ENCODE assay signal across 18 cellular contexts in the genomic region with DNA sequence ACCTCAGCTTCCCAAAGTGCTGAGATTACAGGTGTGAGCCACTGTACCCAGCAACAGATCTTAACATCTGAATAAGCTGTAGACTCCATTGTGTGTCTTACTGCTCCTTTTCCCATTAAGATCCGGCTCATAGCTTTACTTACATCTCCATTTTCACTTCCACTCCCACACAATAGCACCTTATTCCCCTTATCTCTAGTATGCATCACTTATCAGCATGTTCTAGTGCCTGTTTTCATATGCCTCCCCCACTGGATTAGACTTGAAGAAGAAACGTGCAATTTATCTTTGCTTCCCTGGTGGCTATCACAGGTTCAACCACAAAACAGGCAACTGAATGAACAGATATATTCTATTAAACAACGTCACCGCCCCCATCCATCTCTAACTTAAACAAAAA. TPM values are rescaled to one million over a fixed set of nuclear protein-coding genes. Genes with fewer than 3 reads are reported as not detected.
DNase-seq lines count a peak whose midpoint lies in the region; ATAC-seq, FAIRE-seq and TF ChIP-seq lines count a peak whose summit lies in the region.
"Had no signal": no experiment of that assay in that cellular context is flagged by ENCODE, and none has a peak within 500 bp of the region (broad histone marks: within the 10 kb centered on the region; RNA-seq: fewer than 3 reads in every experiment).

No MANE protein-coding gene starts in this region.

- no peak overlapping the region for H3K4me3 ChIP-seq in HEK293 (ENCODE audit: low read depth, low read length)
- H3K4me3 ChIP-seq in endodermal cell (ENCODE audit: low read length): no peak overlapping the region
- H3K4me3 ChIP-seq in heart right ventricle: no peak overlapping the region
- H3K4me3 ChIP-seq in MG63: no peak overlapping the region
- H3K4me3 ChIP-seq: A549 had no signal

- peaks cover 10% of the 10 kb centered on the region for H3K4me1 Mint-ChIP-seq in activated T-helper 17 cell treated with anti-CD3 and anti-CD28 coated beads, Interleukin-2, amount 50 U/mL, for 72 hours
- H3K4me1 Mint-ChIP-seq in endodermal cell: peaks cover 18% of the 10 kb centered on the region

- H3K9ac ChIP-seq in endodermal cell (ENCODE audit: extremely low read depth, low read length, poor library complexity, severe bottlenecking): no peak overlapping the region
- H3K9ac ChIP-seq: KMS-11 had no signal

- H3K27ac ChIP-seq in HEK293 (ENCODE audit: extremely low read depth, low read depth, low read length) (0 out of 2 replicates have a peak overlapping the region, but pooled peaks have one; percentile 9), endodermal cell (ENCODE audit: low read depth, low read length) (no peak overlapping the region), heart right ventricle (no peak overlapping the region)
- H3K27ac ChIP-seq: A549, HL-60, KMS-11 had no signal

- no peaks in the 10 kb centered on the region for H3K27me3 ChIP-seq in endodermal cell (ENCODE audit: control insufficient read depth, insufficient read depth, low read length, poor library complexity, severe bottlenecking)
- no peaks in the 10 kb centered on the region for H3K27me3 ChIP-seq in heart right ventricle
- no peaks in the 10 kb centered on the region for H3K27me3 ChIP-seq in MG63

- TF ChIP-seq POLR2A in GM12891 (IDR thresholded peaks at IDR 0.05; ENCODE audit: low read depth, low read length): no peak

- WGBS in endodermal cell (ENCODE audit: insufficient coverage in 1 of 2, insufficient read length in 1 of 2), 2 experiments: 70 to 80% methylated on average over 1 to 4 of the region's 4 CpGs
- 80 to 86% methylated on average over 4 of the region's 4 CpGs for WGBS in heart right ventricle, 2 donors

- H3K4me3 Mint-ChIP-seq in activated T-helper 17 cell treated with anti-CD3 and anti-CD28 coated beads, Interleukin-2, amount 50 U/mL, for 72 hours: no peak overlapping the region
- no peak overlapping the region for H3K4me3 Mint-ChIP-seq in endodermal cell
- H3K4me3 Mint-ChIP-seq: CD14-positive monocyte; CD8-positive, alpha-beta memory T cell had no signal

- H3K9me3 Mint-ChIP-seq in activated T-helper 17 cell treated with anti-CD3 and anti-CD28 coated beads, Interleukin-2, amount 50 U/mL, for 72 hours: no peaks in the 10 kb centered on the region
- H3K9me3 Mint-ChIP-seq in endodermal cell: no peaks in the 10 kb centered on the region
- H3K9me3 Mint-ChIP-seq: CD14-positive monocyte; CD8-positive, alpha-beta memory T cell had no signal

- TF ChIP-seq CTCF in HEK293 (tag by site-specific recombination; IDR thresholded peaks at IDR 0.05): no peak
- TF ChIP-seq CTCF in endodermal cell (conservative IDR thresholded peaks at IDR 0.05): no peak
- TF ChIP-seq CTCF in heart right ventricle (IDR thresholded peaks at IDR 0.05): no peak

- H3K36me3 ChIP-seq in HEK293 (ENCODE audit: control insufficient read depth in 2 of 2, insufficient read depth in 1 of 2, low read length in 2 of 2) (peaks cover 77 to 91% of the 10 kb centered on the region in 2 experiments), endodermal cell (ENCODE audit: control insufficient read depth, insufficient read depth, low read length) (peaks cover 94% of the 10 kb centered on the region), heart right ventricle (peaks cover 0 to 100% (median 67%) of the 10 kb centered on the region in 9 donors), MG63 (peaks cover 94% of the 10 kb centered on the region)

- POLR2A ChIA-PET in HEK293 (lab: Yijun Ruan, JAX): no interaction called here

- intact Hi-C loops in heart right ventricle (cut with DNase I): loop anchor here in 1 of 10 donors (10.0 kb wide), 1 partner anchor 114 kb away; no protein-coding TSS in a partner anchor

- no peak for ATAC-seq in activated T-helper 17 cell treated with anti-CD3 and anti-CD28 coated beads, Interleukin-2, amount 50 U/mL, for 72 hours (replicated peaks)
- ATAC-seq in heart right ventricle (no peak), HG02798 (IDR thresholded peaks at IDR 0.05; ENCODE audit: poor library complexity, unreplicated experiment) (no peak)
- ATAC-seq: A549 had no signal

- H3K9me3 ChIP-seq in HEK293 (ENCODE audit: control insufficient read depth, insufficient read depth, low read depth, low read length) (no peaks in the 10 kb centered on the region), endodermal cell (ENCODE audit: control insufficient read depth, low read length) (no peaks in the 10 kb centered on the region), heart right ventricle (no peaks in the 10 kb centered on the region), MG63 (no peaks in the 10 kb centered on the region)
- H3K9me3 ChIP-seq: A549, Caco-2 had no signal

- H3K27me3 Mint-ChIP-seq in activated T-helper 17 cell treated with anti-CD3 and anti-CD28 coated beads, Interleukin-2, amount 50 U/mL, for 72 hours: no peaks in the 10 kb centered on the region
- H3K27me3 Mint-ChIP-seq in endodermal cell (ENCODE audit: insufficient read depth): no peaks in the 10 kb centered on the region
- H3K27me3 Mint-ChIP-seq: CD8-positive, alpha-beta memory T cell had no signal

- peak overlapping the region; percentile 1 for H3K27ac Mint-ChIP-seq in activated T-helper 17 cell treated with anti-CD3 and anti-CD28 coated beads, Interleukin-2, amount 50 U/mL, for 72 hours
- H3K27ac Mint-ChIP-seq in endodermal cell: peak overlapping the region; percentile 32

- DNase-seq in GM12891 (ENCODE audit: insufficient read length, low spot score): no peak
- no peak for DNase-seq in endodermal cell
- no peak for DNase-seq in heart right ventricle
- DNase-seq in MG63: no peak
- DNase-seq in GM19238 (ENCODE audit: insufficient read length, low spot score): no peak
- DNase-seq: Caco-2; CD8-positive, alpha-beta memory T cell; DND-41; GDM1; HCEC 1CT; IMR-90 had no signal

- peak; percentile 33 for FAIRE-seq in GM12891 (lab: Jason Lieb, UNC)
- FAIRE-seq: A549 had no signal

- CTCF ChIA-PET in HEK293 (lab: Yijun Ruan, JAX): no interaction called here

- H3K4me1 ChIP-seq in HEK293 (ENCODE audit: control insufficient read depth, insufficient read depth, low read length) (no peaks in the 10 kb centered on the region), endodermal cell (ENCODE audit: control insufficient read depth, insufficient read depth, low read length) (no peaks in the 10 kb centered on the region), heart right ventricle (no peaks in the 10 kb centered on the region)
- H3K4me1 ChIP-seq: A549 had no signal

- H3K36me3 Mint-ChIP-seq in activated T-helper 17 cell treated with anti-CD3 and anti-CD28 coated beads, Interleukin-2, amount 50 U/mL, for 72 hours (ENCODE audit: low read depth): peaks cover 100% of the 10 kb centered on the region
- peaks cover 81% of the 10 kb centered on the region for H3K36me3 Mint-ChIP-seq in endodermal cell (ENCODE audit: low read depth)

TF ChIP-seq in GM12891, 5 proteins besides CTCF, POLR2A, EP300 and RAD21:
- TF ChIP-seq SPI1 (IDR thresholded peaks at IDR 0.05; ENCODE audit: low read depth, low read length) (no peak), POU2F2 (IDR thresholded peaks at IDR 0.05; ENCODE audit: low read depth, low read length) (no peak), PAX5 (IDR thresholded peaks at IDR 0.05; ENCODE audit: insufficient read depth, low read length, severe bottlenecking) (no peak), POLR2AphosphoS5 (IDR thresholded peaks at IDR 0.05; ENCODE audit: low read depth, low read length) (no peak), TAF1 (IDR thresholded peaks at IDR 0.05; ENCODE audit: low read depth, low read length) (no peak)

TF ChIP-seq in HEK293, 187 proteins besides CTCF, POLR2A, EP300 and RAD21 (continues in another document):
- TF ChIP-seq ZIC2 (tag by site-specific recombination; IDR thresholded peaks at IDR 0.05): no peak
- no peak for TF ChIP-seq SCRT2 (tag by site-specific recombination; IDR thresholded peaks at IDR 0.05)
- TF ChIP-seq ZNF433 (tag by site-specific recombination; IDR thresholded peaks at IDR 0.05; ENCODE audit: low read depth): no peak
- no peak for TF ChIP-seq ZNF37A (tag by site-specific recombination; IDR thresholded peaks at IDR 0.05)
- TF ChIP-seq MEIS1 (CRISPR knock-in tag; IDR thresholded peaks at IDR 0.05; ENCODE audit: borderline replicate concordance): no peak
- no peak for TF ChIP-seq ZNF501 (tag by site-specific recombination; IDR thresholded peaks at IDR 0.05)
- no peak for TF ChIP-seq ZNF747 (tag by site-specific recombination; IDR thresholded peaks at IDR 0.05)
- no peak for TF ChIP-seq ZNF560 (tag by site-specific recombination; IDR thresholded peaks at IDR 0.05; ENCODE audit: borderline replicate concordance)
- peak; percentile 85 for TF ChIP-seq EGR2 (tag by site-specific recombination; IDR thresholded peaks at IDR 0.05; ENCODE audit: low read depth)
- peak; percentile 47 for TF ChIP-seq ZFHX2 (tag by site-specific recombination; conservative IDR thresholded peaks at IDR 0.05)
- TF ChIP-seq SP3 (tag by site-specific recombination; IDR thresholded peaks at IDR 0.05): no peak
- no peak for TF ChIP-seq KLF7 (tag by site-specific recombination; IDR thresholded peaks at IDR 0.05; ENCODE audit: borderline replicate concordance)
- TF ChIP-seq, protein P1, sequence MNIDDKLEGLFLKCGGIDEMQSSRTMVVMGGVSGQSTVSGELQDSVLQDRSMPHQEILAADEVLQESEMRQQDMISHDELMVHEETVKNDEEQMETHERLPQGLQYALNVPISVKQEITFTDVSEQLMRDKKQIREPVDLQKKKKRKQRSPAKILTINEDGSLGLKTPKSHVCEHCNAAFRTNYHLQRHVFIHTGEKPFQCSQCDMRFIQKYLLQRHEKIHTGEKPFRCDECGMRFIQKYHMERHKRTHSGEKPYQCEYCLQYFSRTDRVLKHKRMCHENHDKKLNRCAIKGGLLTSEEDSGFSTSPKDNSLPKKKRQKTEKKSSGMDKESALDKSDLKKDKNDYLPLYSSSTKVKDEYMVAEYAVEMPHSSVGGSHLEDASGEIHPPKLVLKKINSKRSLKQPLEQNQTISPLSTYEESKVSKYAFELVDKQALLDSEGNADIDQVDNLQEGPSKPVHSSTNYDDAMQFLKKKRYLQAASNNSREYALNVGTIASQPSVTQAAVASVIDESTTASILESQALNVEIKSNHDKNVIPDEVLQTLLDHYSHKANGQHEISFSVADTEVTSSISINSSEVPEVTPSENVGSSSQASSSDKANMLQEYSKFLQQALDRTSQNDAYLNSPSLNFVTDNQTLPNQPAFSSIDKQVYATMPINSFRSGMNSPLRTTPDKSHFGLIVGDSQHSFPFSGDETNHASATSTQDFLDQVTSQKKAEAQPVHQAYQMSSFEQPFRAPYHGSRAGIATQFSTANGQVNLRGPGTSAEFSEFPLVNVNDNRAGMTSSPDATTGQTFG (tag by site-specific recombination; IDR thresholded peaks at IDR 0.05; ENCODE audit: borderline replicate concordance): no peak

RNA-seq across cellular contexts. Expression of a gene that starts 12.1 kb away (rescaled TPM):
- polyA plus RNA-seq in GM12891 (2012; ENCODE audit: low read depth, missing spikeins): 89.3 TPM
- 100 to 1,000 TPM; 101 to 157 TPM for total RNA-seq in activated T-helper 17 cell treated with anti-CD3 and anti-CD28 coated beads, Interleukin-2, amount 50 U/mL, for 72 hours
- 100 to 1,000 TPM; 145 to 167 TPM for total RNA-seq in endodermal cell
- polyA plus RNA-seq in endodermal cell (2013, experiment 1 of 2): 76.6 TPM
- 79.3 TPM for polyA plus RNA-seq in endodermal cell (2013, experiment 2 of 2)
- 10 to 100 TPM; 50.9 to 80.5 (median 62.5) TPM for total RNA-seq in heart right ventricle
- polyA plus RNA-seq in heart right ventricle: 10 to 100 TPM in 1 of 2 donors, 1 to 10 TPM in 1; 8.3 to 42.4 TPM
- total RNA-seq in MG63 (2014; rRNA removed; shearing (Covaris generic); ENCODE audit: low replicate concordance): 170 and 187 TPM in 2 replicates
